In the genomic region with DNA sequence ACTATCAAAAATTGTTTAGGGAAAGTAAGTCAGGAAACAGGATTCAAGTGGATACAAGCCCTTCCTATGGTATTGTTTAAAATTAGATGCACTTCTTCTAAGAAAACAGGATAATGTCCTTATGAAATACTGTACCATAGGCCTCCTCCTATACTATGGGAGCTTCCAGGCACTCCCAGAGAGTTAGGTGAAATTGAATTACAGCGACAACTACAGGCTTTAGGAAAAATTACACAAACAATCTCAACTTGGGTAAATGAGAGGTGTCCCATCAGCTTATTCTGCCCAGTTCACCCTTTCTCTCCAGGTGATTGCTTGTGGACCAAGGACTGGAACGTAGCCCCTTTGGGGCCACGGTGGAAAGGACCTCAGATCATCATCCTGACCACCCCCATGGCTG, we compare ENCODE assay signal across 29 cellular contexts.
A peak's percentile ranks its signal among the peaks of the same experiment; 100 is the strongest.
DNase-seq lines count a peak whose midpoint lies in the region; ATAC-seq and TF ChIP-seq lines count a peak whose summit lies in the region.
"Had no signal": no experiment of that assay in that cellular context is flagged by ENCODE, and none has a peak within 500 bp of the region (broad histone marks: within the 10 kb centered on the region; RNA-seq: fewer than 3 reads in every experiment).

No MANE protein-coding gene starts in this region.

- TF ChIP-seq CTCF in LNCAP (IDR thresholded peaks at IDR 0.05) (peak; percentile 21; the same call in 1 of the 2 replicates), upper lobe of right lung (IDR thresholded peaks at IDR 0.05) (peak; percentile 13), gastrocnemius medialis (IDR thresholded peaks at IDR 0.05 in 4 of 5, conservative IDR thresholded peaks at IDR 0.05 in 1 of 5) (no peak), osteoblast (IDR thresholded peaks at IDR 0.05; ENCODE audit: extremely low read depth, low read depth, low read length) (no peak)

- no peaks in the 10 kb centered on the region for H3K27me3 ChIP-seq in upper lobe of right lung
- no peaks in the 10 kb centered on the region for H3K27me3 ChIP-seq in gastrocnemius medialis
- H3K27me3 ChIP-seq in osteoblast (ENCODE audit: insufficient read depth, low read length): no peaks in the 10 kb centered on the region
- H3K27me3 ChIP-seq: left lung had no signal

- H3K4me1 ChIP-seq in upper lobe of right lung: no peaks in the 10 kb centered on the region
- no peaks in the 10 kb centered on the region for H3K4me1 ChIP-seq in gastrocnemius medialis
- H3K4me1 ChIP-seq in osteoblast (ENCODE audit: insufficient read depth, low read length): no peaks in the 10 kb centered on the region
- H3K4me1 ChIP-seq: left lung had no signal

- H3K36me3 ChIP-seq in upper lobe of right lung: no peaks in the 10 kb centered on the region
- no peaks in the 10 kb centered on the region for H3K36me3 ChIP-seq in gastrocnemius medialis
- H3K36me3 ChIP-seq in osteoblast (ENCODE audit: insufficient read depth, low read length): no peaks in the 10 kb centered on the region
- H3K36me3 ChIP-seq: left lung, WERI-Rb-1 had no signal

- peak overlapping the region; percentile 35 for H3K27ac ChIP-seq in epithelial cell of prostate
- H3K27ac ChIP-seq in upper lobe of right lung: no peak overlapping the region
- no peak overlapping the region for H3K27ac ChIP-seq in gastrocnemius medialis
- no peak overlapping the region for H3K27ac ChIP-seq in osteoblast (ENCODE audit: low read depth, low read length)
- H3K27ac ChIP-seq: left lung, WERI-Rb-1 had no signal

- no peak overlapping the region for H2AFZ ChIP-seq in osteoblast (ENCODE audit: low read length)

- in situ Hi-C loops in gastrocnemius medialis (cut with MboI; ENCODE audit: low sequenced_read_pairs in 4 of 4): no loop called here

- no peaks in the 10 kb centered on the region for H3K79me2 ChIP-seq in osteoblast (ENCODE audit: insufficient read depth, low read length)

- no peak overlapping the region for H3K4me2 ChIP-seq in osteoblast (ENCODE audit: insufficient read depth, low read length)

- no peaks in the 10 kb centered on the region for H3K9me3 ChIP-seq in upper lobe of right lung
- H3K9me3 ChIP-seq in gastrocnemius medialis: no peaks in the 10 kb centered on the region
- H3K9me3 ChIP-seq in osteoblast (ENCODE audit: low read depth, low read length): no peaks in the 10 kb centered on the region
- H3K9me3 ChIP-seq: left lung had no signal

- H4K20me1 ChIP-seq in osteoblast (ENCODE audit: insufficient read depth, low read length): no peaks in the 10 kb centered on the region

- no peak overlapping the region for H3K4me3 ChIP-seq in upper lobe of right lung
- no peak overlapping the region for H3K4me3 ChIP-seq in gastrocnemius medialis
- no peak overlapping the region for H3K4me3 ChIP-seq in osteoblast (ENCODE audit: insufficient read depth, low read length)
- H3K4me3 ChIP-seq: left lung had no signal

- no peak for TF ChIP-seq POLR2A in gastrocnemius medialis (IDR thresholded peaks at IDR 0.05)

- intact Hi-C loops in upper lobe of right lung (cut with DNase I) (no loop called here), gastrocnemius medialis (cut with DNase I; ENCODE audit: low total_unique reads) (no loop called here)

- ATAC-seq in upper lobe of right lung: no peak
- ATAC-seq in gastrocnemius medialis: no peak
- ATAC-seq: activated T-cell treated with anti-CD3 and anti-CD28 coated beads, Interleukin-2, amount 50 U/mL, for 4 hours; left lung; sciatic nerve had no signal

- DNase-seq in NCI-H2171 (lab: John Stamatoyannopoulos, UW) (peak; percentile 0), NCI-H2171 treated with DMSO at 0.1 percent for 48 hours (lab: John Stamatoyannopoulos, UW) (no peak), epithelial cell of prostate (ENCODE audit: low read depth, low spot score) (no peak), upper lobe of right lung (no peak), NCI-H510A (lab: John Stamatoyannopoulos, UW) (no peak), gastrocnemius medialis (no peak), osteoblast (ENCODE audit: insufficient read length, low spot score, missing footprints) (no peak)
- DNase-seq: activated CD4-positive, alpha-beta T cell treated with anti-CD3 and anti-CD28 coated beads, Interleukin-2, amount 10 ng/mL, durations not matched to agents 7 days and 5 days; activated gamma-delta T cell; activated naive CD8-positive, alpha-beta T cell treated with anti-CD3 and anti-CD28 coated beads, Interleukin-2, amount 10 ng/mL, durations not matched to agents 7 days and 5 days; activated T-cell treated with anti-CD3 and anti-CD28 coated beads, Interleukin-2, amount 50 U/mL, for 4 hours; aorta; effector CD8-positive, alpha-beta T cell; GF-D8; glutamatergic neuron; islet precursor cell; left lung; NCI-H1105; NCI-H187; NCI-H526 treated with DMSO at 0.1 percent for 48 hours; NK-92 treated with Interleukin-12 subunit alpha and Interleukin-12 subunit beta, amount 100 ng/mL, for 24 hours; posterior cingulate gyrus; SIG-M5; stimulated activated CD4-positive, alpha-beta T cell treated with anti-CD3 and anti-CD28 coated beads, Interleukin-4, amount 100 ng/mL, for 24 hours; T-helper 9 cell; trophoblast cell; WERI-Rb-1 had no signal

Comparison
In these comparisons a context has a peak if more than half of its experiments do, and no peak if none do; other contexts are left out.
1. CTCF ChIP-seq: peak in LNCAP (single experiment) and upper lobe of right lung (single experiment); none in gastrocnemius medialis (0 of 5) and osteoblast (single experiment).